ENCODE assay signal across 1 cellular context in the genomic region with DNA sequence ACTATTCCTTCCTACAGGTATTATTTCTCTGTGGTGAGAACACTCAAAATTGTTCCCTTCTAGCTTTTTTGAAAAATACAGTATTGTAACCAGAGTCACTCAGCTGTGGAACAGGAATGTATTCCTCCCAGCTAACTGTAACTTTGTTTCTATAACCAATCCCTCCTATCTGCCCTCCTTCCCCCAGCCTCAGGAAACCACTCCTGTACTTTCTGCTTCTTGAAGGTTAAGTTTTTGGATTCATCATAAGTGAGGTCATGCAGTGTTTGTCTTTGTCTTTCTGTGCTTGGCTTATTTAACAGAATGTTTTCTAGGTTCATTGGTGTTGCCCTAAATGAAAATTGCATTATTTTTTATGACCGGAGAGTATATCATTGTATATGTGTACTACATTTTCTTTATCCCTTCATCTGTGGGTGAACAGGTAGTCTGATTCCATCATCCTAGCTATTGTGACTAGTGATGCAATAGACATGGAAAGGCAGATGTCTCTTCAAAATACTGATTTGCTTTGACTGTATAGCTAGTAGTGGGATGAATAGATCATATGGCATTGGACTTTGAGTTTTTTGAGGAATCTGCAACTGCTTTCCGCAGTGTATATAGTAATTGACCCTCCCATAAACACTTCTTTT.
TF ChIP-seq lines count a peak whose summit lies in the region.

No MANE protein-coding gene starts in this region.

TF ChIP-seq in H1, 55 proteins besides CTCF, POLR2A, EP300 and RAD21:
- no peak for TF ChIP-seq KDM5A (IDR thresholded peaks at IDR 0.05; ENCODE audit: low read length)
- no peak for TF ChIP-seq TAF1 (IDR thresholded peaks at IDR 0.05; ENCODE audit: low read depth, low read length)
- TF ChIP-seq, protein P1, sequence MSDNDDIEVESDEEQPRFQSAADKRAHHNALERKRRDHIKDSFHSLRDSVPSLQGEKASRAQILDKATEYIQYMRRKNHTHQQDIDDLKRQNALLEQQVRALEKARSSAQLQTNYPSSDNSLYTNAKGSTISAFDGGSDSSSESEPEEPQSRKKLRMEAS (IDR thresholded peaks at IDR 0.05): no peak
- no peak for TF ChIP-seq SP4 (IDR thresholded peaks at IDR 0.05; ENCODE audit: low read length)
- TF ChIP-seq SRF (IDR thresholded peaks at IDR 0.05; ENCODE audit: low read depth, low read length): no peak
